ENCODE assay signal across 18 cellular contexts in the genomic region with DNA sequence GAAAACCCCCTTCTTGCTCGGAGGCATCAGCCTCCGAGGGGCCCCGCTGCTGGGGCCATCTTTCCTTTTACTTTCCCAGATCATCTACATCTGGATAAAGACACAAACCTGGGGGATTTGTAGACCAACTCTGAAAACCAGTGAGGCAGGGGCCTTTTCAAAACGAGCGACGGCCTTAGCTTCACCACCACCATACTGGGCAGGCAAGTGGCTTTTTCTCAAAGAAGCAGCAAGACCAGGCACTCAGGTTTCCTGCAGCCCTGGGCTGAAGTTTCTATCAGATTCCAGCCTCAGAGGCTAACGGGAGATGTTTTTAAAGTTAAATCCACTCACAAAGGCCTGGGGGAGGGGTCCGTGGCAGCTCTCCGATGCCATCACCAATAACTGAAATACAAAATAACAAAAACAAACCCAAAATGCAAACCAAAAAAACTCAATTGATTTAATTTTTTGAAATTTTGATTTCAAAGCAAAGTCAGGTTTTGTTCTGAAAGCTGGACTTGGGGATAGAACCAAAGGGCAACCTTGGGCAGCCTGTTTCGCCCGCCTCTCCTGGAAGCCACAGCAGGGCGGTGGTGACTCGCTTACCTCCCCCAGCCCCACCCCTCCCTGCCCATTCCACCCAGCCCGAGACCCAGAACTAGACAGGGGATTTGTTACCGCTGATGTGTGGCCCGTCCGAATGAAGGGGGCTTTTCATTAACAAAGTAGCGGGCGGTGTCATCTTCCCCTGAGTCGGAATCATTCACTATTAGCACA. TPM values are rescaled to one million over a fixed set of nuclear protein-coding genes. Genes with fewer than 3 reads are reported as not detected.
"Had no signal": no experiment of that assay in that cellular context is flagged by ENCODE, and none has a peak within 500 bp of the region (broad histone marks: within the 10 kb centered on the region; RNA-seq: fewer than 3 reads in every experiment).

No MANE protein-coding gene starts in this region.

- DNase-seq: activated CD4-positive, alpha-beta T cell treated with anti-CD3 and anti-CD28 coated beads, Interleukin-2, amount 50 U/mL, for 4 hours; activated CD8-positive, alpha-beta memory T cell treated with anti-CD3 and anti-CD28 coated beads, Interleukin-2, amount 10 ng/mL, durations not matched to agents 7 days and 5 days; activated gamma-delta T cell treated with Interleukin-2 at 50 U/mL for 16 hours; activated naive CD8-positive, alpha-beta T cell treated with anti-CD3 and anti-CD28 coated beads for 36 hours; activated T-cell treated with anti-CD3 and anti-CD28 coated beads, Interleukin-2, amount 50 U/mL, for 4 hours; brain microvascular endothelial cell; cerebellar nuclear complex; dermis blood vessel endothelial cell; endodermal cell; lower lobe of right lung; mucosa of descending colon; naive thymus-derived CD8-positive, alpha-beta T cell; stimulated activated CD4-positive, alpha-beta T cell treated with anti-CD3 and anti-CD28 coated beads, Interleukin-4, amount 100 ng/mL, for 4 hours; stomach; T-helper 17 cell; thyroid gland; uterus had no signal

- H3K4me1 ChIP-seq: lower lobe of right lung, stomach, thyroid gland, uterus had no signal

- H3K9me3 ChIP-seq: lower lobe of right lung, mucosa of descending colon, thyroid gland, uterus had no signal

- H3K27me3 ChIP-seq: brain microvascular endothelial cell, thyroid gland, uterus had no signal

- ATAC-seq: activated CD4-positive, CD25-positive, alpha-beta regulatory T cell treated with anti-CD3 and anti-CD28 coated beads, Interleukin-2, amount 50 U/mL, for 24 hours; activated CD8-positive, alpha-beta memory T cell treated with anti-CD3 and anti-CD28 coated beads, Interleukin-2, amount 10 ng/mL, durations not matched to agents 7 days and 5 days; activated T-cell treated with anti-CD3 and anti-CD28 coated beads, Interleukin-2, amount 50 U/mL, for 4 hours; lower lobe of right lung; mucosa of descending colon; naive thymus-derived CD8-positive, alpha-beta T cell; T-helper 17 cell had no signal

- H3K27ac ChIP-seq: brain microvascular endothelial cell, lower lobe of right lung, stomach, thyroid gland, uterus had no signal

- H3K36me3 ChIP-seq: brain microvascular endothelial cell, lower lobe of right lung, stomach, thyroid gland, uterus had no signal

- H3K4me3 ChIP-seq: lower lobe of right lung, mucosa of descending colon, stomach, thyroid gland, uterus had no signal

RNA-seq across cellular contexts. Expression of a gene that starts 55.8 kb away (rescaled TPM):
- polyA plus RNA-seq: naive thymus-derived CD8-positive, alpha-beta T cell had no signal
